In the genomic region with DNA sequence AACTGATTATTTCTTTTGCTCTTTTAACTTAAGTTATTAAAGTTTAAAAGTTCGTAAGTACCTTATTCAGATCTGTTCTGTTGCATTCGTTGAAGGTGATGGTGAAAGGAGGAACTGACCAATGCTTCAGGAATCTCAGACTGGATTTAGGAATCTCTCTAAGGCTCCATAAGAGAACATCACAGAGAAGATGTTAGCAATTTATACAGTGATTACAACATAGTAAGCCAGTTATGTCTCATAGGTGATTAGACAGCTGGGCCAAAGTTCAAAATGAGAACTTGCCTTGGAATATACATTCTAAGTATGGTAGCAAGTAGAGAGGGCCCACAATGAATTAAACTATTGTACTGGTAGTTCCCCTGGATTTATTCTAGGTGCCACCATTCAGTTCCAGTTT, we compare ENCODE assay signal across 7 cellular contexts. TPM values are rescaled to one million over a fixed set of nuclear protein-coding genes. Genes with fewer than 3 reads are reported as not detected.
DNase-seq lines count a peak whose midpoint lies in the region; ATAC-seq, FAIRE-seq and TF ChIP-seq lines count a peak whose summit lies in the region.

No MANE protein-coding gene starts in this region.

- H3K4me3 Mint-ChIP-seq in neural progenitor cell, result peak overlapping the region; percentile 40

- peak; percentile 68 for DNase-seq in EH (ENCODE audit: low read depth)
- DNase-seq in M059J (ENCODE audit: low read depth), result peak; percentile 50
- peak; percentile 90 for DNase-seq in bronchial epithelial cell (ENCODE audit: low read depth)
- no peak for DNase-seq in neural progenitor cell (ENCODE audit: low spot score)
- DNase-seq in sciatic nerve (ENCODE audit: low spot score), result no peak
- DNase-seq in NCI-H82 (lab: John Stamatoyannopoulos, UW), result no peak
- no peak for DNase-seq in activated CD8-positive, alpha-beta memory T cell treated with anti-CD3 and anti-CD28 coated beads, Interleukin-2, amount 50 U/mL, for 4 hours

- no peaks in the 10 kb centered on the region for H3K27me3 Mint-ChIP-seq in neural progenitor cell (ENCODE audit: insufficient read depth, low read depth)

- no peak overlapping the region for H2AFZ ChIP-seq in neural progenitor cell (replicated peaks)

- H4K20me1 ChIP-seq in neural progenitor cell (ENCODE audit: low read depth), result peaks cover 22% of the 10 kb centered on the region

- no peaks in the 10 kb centered on the region for H3K9me3 Mint-ChIP-seq in neural progenitor cell

- H3K4me1 Mint-ChIP-seq in neural progenitor cell, result peaks cover 29% of the 10 kb centered on the region

- H3K4me2 ChIP-seq in neural progenitor cell, result peak overlapping the region; percentile 95

- peaks cover 27% of the 10 kb centered on the region for H3K4me1 ChIP-seq in neural progenitor cell

- no peaks in the 10 kb centered on the region for H3K27me3 ChIP-seq in bronchial epithelial cell (ENCODE audit: control insufficient read depth, insufficient read depth, low read length)
- no peaks in the 10 kb centered on the region for H3K27me3 ChIP-seq in neural progenitor cell

- H3K79me2 ChIP-seq in neural progenitor cell (ENCODE audit: low read depth), result peaks cover 51% of the 10 kb centered on the region

- no peaks in the 10 kb centered on the region for H3K9me3 ChIP-seq in neural progenitor cell (ENCODE audit: low read depth)

- no peak overlapping the region for H3K9ac ChIP-seq in neural progenitor cell

- peaks cover 8% of the 10 kb centered on the region for H3K36me3 Mint-ChIP-seq in neural progenitor cell

- no peak for ATAC-seq in sciatic nerve

- FAIRE-seq in bronchial epithelial cell (lab: Jason Lieb, UNC), result no peak

- H3K27ac Mint-ChIP-seq in neural progenitor cell, result no peak overlapping the region

- H3F3A ChIP-seq in neural progenitor cell (ENCODE audit: low read depth), result peaks cover 14% of the 10 kb centered on the region

- no peak overlapping the region for H3K27ac ChIP-seq in neural progenitor cell

- no peak for TF ChIP-seq CTCF in bronchial epithelial cell (IDR thresholded peaks at IDR 0.05; ENCODE audit: insufficient read depth, low read length, severe bottlenecking)
- no peak for TF ChIP-seq CTCF in neural progenitor cell (IDR thresholded peaks at IDR 0.05)

- intact Hi-C loops in sciatic nerve (cut with DNase I), result loop anchor here (10.0 kb wide), 1 partner anchor 214 kb away; a partner anchor contains a TSS

- H3K36me3 ChIP-seq in bronchial epithelial cell (ENCODE audit: control insufficient read depth, insufficient read depth, low read length) (peaks cover 1% of the 10 kb centered on the region), neural progenitor cell (no peaks in the 10 kb centered on the region)

- no peak overlapping the region for H3K4me3 ChIP-seq in bronchial epithelial cell (ENCODE audit: low read depth, low read length)
- peak overlapping the region; percentile 67 for H3K4me3 ChIP-seq in neural progenitor cell

RNA-seq across cellular contexts. Expression of a gene that starts 3.2 kb away (rescaled TPM):
- total RNA-seq in M059J (2014; rRNA removed; shearing (Covaris generic)), result 2.9 and 3.4 TPM in 2 replicates
- 5.9 and 6.6 TPM in 2 replicates for total RNA-seq in bronchial epithelial cell
- total RNA-seq in neural progenitor cell (ENCODE audit: low replicate concordance), result 5.7 and 8.4 TPM in 2 replicates
- 3.1 TPM for total RNA-seq in sciatic nerve

RNA-seq across cellular contexts. Expression of a gene that starts 32.9 kb away (rescaled TPM):
- total RNA-seq in M059J (2014; rRNA removed; shearing (Covaris generic)), result 0.10 TPM in 1 of 2 replicates, not detected in the other
- total RNA-seq in bronchial epithelial cell (under 0.01 and 0.13 TPM in 2 replicates), neural progenitor cell (ENCODE audit: low replicate concordance) (3.1 and 8.2 TPM in 2 replicates), sciatic nerve (47.7 TPM)

Comparison
In these comparisons a context has a peak if more than half of its experiments do, and no peak if none do; other contexts are left out.
1. DNase-seq: peak in EH (single experiment), M059J (single experiment) and bronchial epithelial cell (single experiment); none in neural progenitor cell (single experiment), sciatic nerve (single experiment), NCI-H82 (single experiment) and activated CD8-positive, alpha-beta memory T cell treated with anti-CD3 and anti-CD28 coated beads, Interleukin-2, amount 50 U/mL, for 4 hours (single experiment).